1 cellular context compared by ENCODE assay signal in the genomic region with DNA sequence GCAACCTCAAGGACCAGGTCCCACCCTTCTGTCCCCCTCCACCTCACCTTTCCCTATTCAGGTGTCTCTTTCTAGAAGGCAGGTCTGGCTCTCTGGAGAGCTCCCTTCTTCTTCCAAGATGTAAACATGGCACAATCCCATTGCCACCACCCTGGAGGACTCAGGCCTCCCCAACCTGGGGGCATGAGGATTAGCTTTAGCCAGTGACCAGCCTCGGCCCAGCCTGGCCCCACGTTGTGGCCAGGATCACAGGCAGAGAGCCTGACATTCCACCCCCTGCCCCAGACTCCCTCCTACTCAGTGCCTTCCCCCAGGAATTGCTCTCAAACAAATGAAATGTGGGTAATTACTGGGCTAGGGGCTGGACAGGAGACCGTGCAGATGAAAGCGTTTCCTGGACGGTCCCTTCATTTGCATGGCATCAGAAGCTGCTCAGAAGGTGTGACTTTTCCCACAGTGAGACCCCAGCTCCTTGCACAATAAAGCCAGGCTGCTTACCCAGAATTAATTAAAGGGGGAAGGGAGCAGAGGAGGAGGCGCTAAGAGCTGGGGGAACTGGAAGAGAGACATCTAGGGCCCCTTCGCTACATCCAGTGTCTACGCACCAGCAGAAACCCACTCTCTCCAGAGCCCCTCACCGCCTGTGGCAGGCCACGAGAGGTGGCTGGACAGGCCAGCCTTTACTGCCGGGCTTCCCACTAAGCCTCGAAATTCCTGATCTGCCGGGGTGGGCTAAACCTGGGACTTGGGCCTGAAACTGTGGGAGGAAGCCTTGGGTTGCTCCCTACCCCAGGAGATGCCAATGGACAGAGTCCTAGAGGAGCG.
TF ChIP-seq lines count a peak whose summit lies in the region.

No MANE protein-coding gene starts in this region.

TF ChIP-seq in endothelial cell of umbilical vein, 7 proteins besides CTCF, POLR2A, EP300 and RAD21:
- TF ChIP-seq EZH2 (IDR thresholded peaks at IDR 0.05; ENCODE audit: borderline replicate concordance, low read depth, low read length, severe bottlenecking): peak; percentile 9
- TF ChIP-seq, protein P1, sequence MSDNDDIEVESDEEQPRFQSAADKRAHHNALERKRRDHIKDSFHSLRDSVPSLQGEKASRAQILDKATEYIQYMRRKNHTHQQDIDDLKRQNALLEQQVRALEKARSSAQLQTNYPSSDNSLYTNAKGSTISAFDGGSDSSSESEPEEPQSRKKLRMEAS (IDR thresholded peaks at IDR 0.05; ENCODE audit: insufficient read depth, insufficient read length): no peak
